Comparison of ENCODE assay signal across 10 cellular contexts in the genomic region with DNA sequence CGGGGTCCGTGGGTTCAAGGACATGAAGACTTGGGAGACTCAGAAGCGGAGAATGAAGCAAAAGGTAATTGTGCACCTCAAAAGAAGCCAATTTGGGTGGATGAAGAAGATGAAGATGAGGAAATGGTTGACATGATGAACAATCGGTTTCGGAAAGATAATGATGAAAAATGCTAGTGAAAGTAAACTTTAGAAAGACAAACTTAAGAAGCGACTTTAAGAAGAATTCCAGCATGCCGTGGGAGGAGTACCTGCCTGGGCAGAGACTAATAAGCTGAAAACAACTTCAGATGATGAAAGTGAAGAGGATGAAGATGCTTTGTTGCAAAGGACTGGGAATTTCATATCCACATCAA. TPM values are rescaled to one million over a fixed set of nuclear protein-coding genes. Genes with fewer than 3 reads are reported as not detected.
DNase-seq lines count a peak whose midpoint lies in the region; ATAC-seq, FAIRE-seq and TF ChIP-seq lines count a peak whose summit lies in the region.
"Had no signal": no experiment of that assay in that cellular context is flagged by ENCODE, and none has a peak within 500 bp of the region (broad histone marks: within the 10 kb centered on the region; RNA-seq: fewer than 3 reads in every experiment).

No MANE protein-coding gene starts in this region.

- peaks cover 11% of the 10 kb centered on the region for H3K4me1 ChIP-seq in GM12878 (ENCODE audit: control insufficient read depth, insufficient read depth, low read length)
- H3K4me1 ChIP-seq in thyroid gland: no peaks in the 10 kb centered on the region
- H3K4me1 ChIP-seq: BLaER1 treated with 17β-estradiol and CSF1 and Interleukin-3, amounts not matched to agents 10 nM and 100 nM had no signal

- H3K4me3 ChIP-seq in GM12878 (peak overlapping the region; percentile 44; the same call in 1 of the 2 replicates), thyroid gland (replicated peaks in 1 of 3) (peak overlapping the region in 2 of 3 donors; percentile 13 to 36)

- DNase-seq in activated T-cell treated with anti-CD3 and anti-CD28 coated beads, Interleukin-2, amount 50 U/mL, for 4 hours: no peak
- no peak for DNase-seq in activated T-cell treated with anti-CD3 and anti-CD28 coated beads, Interleukin-2, amount 50 U/mL, for 1 hour
- DNase-seq in GM12878 (ENCODE audit: low read depth, low spot score) (no peak), memory B cell (ENCODE audit: low spot score in 2 of 2) (no peak), thyroid gland (no peak), HuH-7 (ENCODE audit: low spot score) (no peak)
- no peak for DNase-seq in stimulated activated CD4-positive, alpha-beta T cell treated with anti-CD3 and anti-CD28 coated beads, Interleukin-4, amount 100 ng/mL, for 24 hours
- DNase-seq: NCI-H1436 treated with DMSO at 0.1 percent for 48 hours had no signal

- RAD21 ChIA-PET in GM12878 (lab: Charles Lee; ENCODE audit: unreplicated experiment): interaction anchor here (0.9 to 1.6 kb wide), 2 partner anchors 45 kb away, joined by 3 to 4 read pairs; no protein-coding TSS in a partner anchor

- in situ Hi-C loops in GM12878 (cut with MboI): no loop called here

- no peaks in the 10 kb centered on the region for H4K20me1 ChIP-seq in GM12878 (ENCODE audit: control insufficient read depth, insufficient read depth)
- H4K20me1 ChIP-seq: BLaER1 treated with 17β-estradiol and CSF1 and Interleukin-3, amounts not matched to agents 10 nM and 100 nM had no signal

- SMC1A ChIA-PET in GM12878 (lab: Charles Lee; ENCODE audit: uncharacterized antibody, unreplicated experiment): no interaction called here

- peak overlapping the region; percentile 97 for H3K4me2 ChIP-seq in GM12878 (ENCODE audit: control insufficient read depth, insufficient read depth)

- intact Hi-C loops in GM12878 (cut with micrococcal nuclease; ENCODE audit: unreplicated experiment): no loop called here
- intact Hi-C loops in thyroid gland (cut with DNase I): no loop called here

- H3K27me3 ChIP-seq in GM12878 (replicated peaks in 1 of 2; ENCODE audit: control insufficient read depth in 2 of 2, insufficient read depth in 2 of 2, low read length in 1 of 2) (peaks cover 3 to 4% of the 10 kb centered on the region in 2 experiments; a peak in 2 of 4 replicates), thyroid gland (no peaks in the 10 kb centered on the region)

- no peaks in the 10 kb centered on the region for H3K79me2 ChIP-seq in GM12878 (ENCODE audit: control insufficient read depth, insufficient read depth, low read length)

- H3K36me3 Mint-ChIP-seq in activated T-cell treated with anti-CD3 and anti-CD28 coated beads, Interleukin-2, amount 50 U/mL, for 4 hours (ENCODE audit: insufficient read depth): peaks cover 5% of the 10 kb centered on the region
- no peaks in the 10 kb centered on the region for H3K36me3 Mint-ChIP-seq in memory B cell

- CTCF ChIA-PET in GM12878 (lab: Yijun Ruan, JAX): interaction anchor here (1.8 kb wide), 1 partner anchor 45 kb away, joined by 5 read pairs; no protein-coding TSS in a partner anchor

- FAIRE-seq in GM12878 (lab: Jason Lieb, UNC): no peak

- no peak overlapping the region; the same call in 1 of the 2 replicates for H3K9ac ChIP-seq in GM12878 (ENCODE audit: control insufficient read depth, insufficient read depth, low read length)
- H3K9ac ChIP-seq: BLaER1 treated with 17β-estradiol and CSF1 and Interleukin-3, amounts not matched to agents 10 nM and 100 nM had no signal

- 10% methylated on average over 7 of the region's 7 CpGs for WGBS in GM12878 (ENCODE audit: insufficient coverage, insufficient replicate concordance, low lambda C conversion rate, missing lambda C conversion rate)
- WGBS in thyroid gland, 2 donors: 57 to 58% methylated on average over 7 of the region's 7 CpGs

- peak overlapping the region; percentile 88 for H3K4me3 Mint-ChIP-seq in activated T-cell treated with anti-CD3 and anti-CD28 coated beads, Interleukin-2, amount 50 U/mL, for 4 hours
- H3K4me3 Mint-ChIP-seq in memory B cell: peak overlapping the region; percentile 89

- POLR2A ChIA-PET in GM12878 (lab: Charles Lee): no interaction called here

- H3K27me3 Mint-ChIP-seq in activated T-cell treated with anti-CD3 and anti-CD28 coated beads, Interleukin-2, amount 50 U/mL, for 4 hours (ENCODE audit: low read depth): peaks cover 7% of the 10 kb centered on the region
- H3K27me3 Mint-ChIP-seq in memory B cell: peaks cover 8% of the 10 kb centered on the region

- no peak overlapping the region for H3K27ac Mint-ChIP-seq in memory B cell

- H3K4me1 Mint-ChIP-seq in activated T-cell treated with anti-CD3 and anti-CD28 coated beads, Interleukin-2, amount 50 U/mL, for 4 hours (ENCODE audit: low read depth): peaks cover 15% of the 10 kb centered on the region
- H3K4me1 Mint-ChIP-seq in memory B cell: peaks cover 3% of the 10 kb centered on the region

- no TSS peak for BruUV-seq in GM12878 (replicated peaks; lab: Mats Ljungman, UMichigan)

- no peak for TF ChIP-seq EP300 in GM12878 (IDR thresholded peaks at IDR 0.05; ENCODE audit: borderline replicate concordance in 1 of 2, control insufficient read depth in 1 of 2, low read depth in 2 of 2, low read length in 2 of 2)

- H3K9me3 ChIP-seq in GM12878 (replicated peaks; ENCODE audit: control insufficient read depth, insufficient read depth, low read length): no peaks in the 10 kb centered on the region
- H3K9me3 ChIP-seq in thyroid gland: no peaks in the 10 kb centered on the region

- no peak for TF ChIP-seq CTCF in GM12878 (IDR thresholded peaks at IDR 0.05 in 2 of 3, conservative IDR thresholded peaks at IDR 0.05 in 1 of 3; ENCODE audit: control insufficient read depth in 2 of 3, extremely low read depth in 1 of 3, insufficient read depth in 1 of 3, low read depth in 3 of 3, low read length in 3 of 3)
- no peak for TF ChIP-seq CTCF in thyroid gland (IDR thresholded peaks at IDR 0.05)

- H2AFZ ChIP-seq in GM12878 (ENCODE audit: control insufficient read depth, low read depth, low read length): peak overlapping the region; percentile 55

- H3K36me3 ChIP-seq in GM12878 (ENCODE audit: control insufficient read depth in 2 of 2, insufficient read depth in 2 of 2, low read length in 1 of 2) (no peaks in the 10 kb centered on the region), thyroid gland (no peaks in the 10 kb centered on the region)
- H3K36me3 ChIP-seq: BLaER1 treated with 17β-estradiol and CSF1 and Interleukin-3, amounts not matched to agents 10 nM and 100 nM had no signal

- TF ChIP-seq RAD21 in GM12878 (IDR thresholded peaks at IDR 0.05; ENCODE audit: insufficient read depth, low read depth, low read length): no peak

- no peak for TF ChIP-seq POLR2A in GM12878 (IDR thresholded peaks at IDR 0.05; ENCODE audit: low read depth, low read length)
- no peak for TF ChIP-seq POLR2A in thyroid gland (IDR thresholded peaks at IDR 0.05)

- H3K9me3 Mint-ChIP-seq in activated T-cell treated with anti-CD3 and anti-CD28 coated beads, Interleukin-2, amount 50 U/mL, for 4 hours: peaks cover 4% of the 10 kb centered on the region
- H3K9me3 Mint-ChIP-seq in memory B cell: no peaks in the 10 kb centered on the region

- ATAC-seq in activated T-cell treated with anti-CD3 and anti-CD28 coated beads, Interleukin-2, amount 50 U/mL, for 4 hours: no peak
- no peak for ATAC-seq in GM12878
- no peak for ATAC-seq in memory B cell (ENCODE audit: low read depth)
- ATAC-seq in GM19397 (IDR thresholded peaks at IDR 0.05; ENCODE audit: unreplicated experiment): no peak

- H3K27ac ChIP-seq in GM12878 (ENCODE audit: control insufficient read depth, insufficient read depth): 0 out of 2 replicates have a peak overlapping the region, but pooled peaks have one; percentile 39
- H3K27ac ChIP-seq in thyroid gland: no peak overlapping the region
- H3K27ac ChIP-seq: BLaER1 treated with 17β-estradiol and CSF1 and Interleukin-3, amounts not matched to agents 10 nM and 100 nM had no signal

TF ChIP-seq in GM12878, 131 proteins besides CTCF, POLR2A, EP300 and RAD21:
- TF ChIP-seq CHD1 (IDR thresholded peaks at IDR 0.05; ENCODE audit: low read depth, low read length): no peak
- TF ChIP-seq ZNF207 (IDR thresholded peaks at IDR 0.05; ENCODE audit: borderline replicate concordance): no peak
- no peak for TF ChIP-seq NR2C2 (IDR thresholded peaks at IDR 0.05; ENCODE audit: borderline replicate concordance, control insufficient read depth, insufficient read length, low read depth)

RNA-seq across cellular contexts. Expression of a gene that starts 43.5 kb away (rescaled TPM):
- 10 to 100 TPM; 15.8 to 16.6 (median 16.4) TPM for total RNA-seq in activated T-cell treated with anti-CD3 and anti-CD28 coated beads, Interleukin-2, amount 50 U/mL, for 4 hours
- 0.92 and 1.2 TPM in 2 replicates for total RNA-seq in GM12878 (2013; cell fraction: nucleolus; rRNA removed)
- total RNA-seq in GM12878 (2014; rRNA removed) (23.0 and 23.6 TPM in 2 replicates), GM12878 (2014; rRNA removed; fragmentation: Illumina TruSeq; extraction: Trizol) (27.0 and 28.8 TPM in 2 replicates), GM12878 (2021) (21.2 and 23.5 TPM in 2 replicates), thyroid gland (1 to 10 TPM; 1.9 to 4.3 (median 2.9) TPM)
- 9.9 TPM for polyA plus RNA-seq in GM12878 (2011; ENCODE audit: low read depth)
- polyA plus RNA-seq in GM12878 (2011; rRNA removed) (0.69 and 0.82 TPM in 2 replicates), GM12878 (2014; fragmentation: Illumina TruSeq; extraction: Trizol) (38.4 and 44.3 TPM in 2 replicates), GM12878 (2014; fragmentation: Nextera tagmentation; extraction: Ambion mirVana) (10 to 100 TPM; 12.6 to 15.5 TPM), GM12878 (2014; rRNA removed) (24.6 and 30.5 TPM in 2 replicates), GM12878 (2016; fragmentation: Nextera tagmentation; extraction: Ambion mirVana) (10 to 100 TPM; 26.5 to 28.9 TPM)
- polyA plus RNA-seq in GM12878 (2011; cell fraction: cytosol; rRNA removed): 0.36 and 0.45 TPM in 2 replicates
- 0.27 and 0.70 TPM in 2 replicates for polyA plus RNA-seq in GM12878 (2011; cell fraction: nucleus; rRNA removed)
- polyA plus RNA-seq in GM12878 (2012): 13.0 and 14.7 TPM in 2 replicates
- polyA minus RNA-seq in GM12878 (2011; rRNA and poly(A)+ RNA removed): 0.15 and 0.29 TPM in 2 replicates
- 0.42 TPM in 1 of 2 replicates, not detected in the other for polyA minus RNA-seq in GM12878 (2011; cell fraction: cytosol; rRNA and poly(A)+ RNA removed)
- polyA minus RNA-seq in GM12878 (2011; cell fraction: nucleus; rRNA and poly(A)+ RNA removed): 0.12 and 0.29 TPM in 2 replicates
